ENCODE assay signal across 8 cellular contexts in the genomic region with DNA sequence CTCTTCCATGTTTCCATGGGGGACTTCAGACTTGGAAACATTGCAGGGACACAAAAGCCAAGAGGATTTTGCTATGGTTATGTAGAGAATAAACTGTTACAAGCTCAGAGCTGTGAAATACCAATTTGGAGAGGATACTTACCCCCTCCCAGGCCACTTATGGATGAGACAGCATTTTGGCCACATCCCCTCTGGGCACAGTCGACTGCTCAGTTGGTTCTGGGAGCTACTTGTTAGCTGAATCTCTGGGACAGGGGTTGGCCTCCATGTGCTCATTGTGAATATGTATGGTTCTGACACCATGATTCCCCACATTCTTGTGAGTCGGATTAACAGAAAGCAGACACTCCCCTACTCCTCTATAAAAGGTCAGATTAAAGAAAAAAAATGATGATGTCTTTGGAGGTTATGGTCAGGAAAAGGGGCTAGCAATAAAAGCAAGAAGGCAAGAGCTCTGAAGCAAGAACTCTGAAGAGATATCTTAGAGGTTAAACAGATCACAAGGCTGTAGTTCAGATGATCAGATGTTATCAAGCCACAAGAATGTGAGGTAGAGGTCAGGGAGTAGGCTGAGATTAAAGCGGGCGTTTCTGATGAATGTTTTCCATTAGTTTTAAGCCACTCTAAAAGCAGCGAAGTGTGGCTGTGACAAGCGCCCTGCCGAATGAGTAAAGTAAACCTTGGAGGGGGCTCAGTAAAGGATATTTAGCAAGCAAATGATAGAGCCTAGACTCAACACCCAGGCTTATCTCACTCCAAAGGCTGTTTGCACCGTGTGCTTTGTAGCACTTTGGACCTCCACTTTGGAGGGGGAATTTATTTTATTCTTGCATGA.
DNase-seq lines count a peak whose midpoint lies in the region; ATAC-seq and TF ChIP-seq lines count a peak whose summit lies in the region.

No MANE protein-coding gene starts in this region.

- H3K27ac ChIP-seq in OCI-LY3 (ENCODE audit: low read length) (no peak overlapping the region), coronary artery (peak overlapping the region; percentile 8 to 71), parathyroid adenoma (peak overlapping the region; percentile 29)

- TF ChIP-seq CTCF in OCI-LY3 (IDR thresholded peaks at IDR 0.05; ENCODE audit: low read depth, low read length) (no peak), coronary artery (IDR thresholded peaks at IDR 0.05) (no peak), parathyroid adenoma (IDR thresholded peaks at IDR 0.05) (no peak)

- peak overlapping the region; percentile 86 for H3K4me2 ChIP-seq in OCI-LY3 (ENCODE audit: low read length)
- H3K4me2 ChIP-seq in parathyroid adenoma (ENCODE audit: low read length) = peak overlapping the region; percentile 15

- ATAC-seq in HG02798 (IDR thresholded peaks at IDR 0.05; ENCODE audit: poor library complexity, unreplicated experiment) (no peak), HG02885 (IDR thresholded peaks at IDR 0.05; ENCODE audit: poor library complexity, unreplicated experiment) (no peak)

- H3K27me3 ChIP-seq in OCI-LY3 (ENCODE audit: low read depth, low read length) = no peaks in the 10 kb centered on the region
- H3K27me3 ChIP-seq in parathyroid adenoma (ENCODE audit: control insufficient read depth, insufficient read depth, low read length) = no peaks in the 10 kb centered on the region

- H3K4me1 ChIP-seq in OCI-LY3 (ENCODE audit: low read length) (peaks cover 49% of the 10 kb centered on the region), parathyroid adenoma (peaks cover 13% of the 10 kb centered on the region)

- H2AFZ ChIP-seq in OCI-LY3 (ENCODE audit: low read depth, low read length) = no peak overlapping the region
- peak overlapping the region; percentile 39 for H2AFZ ChIP-seq in parathyroid adenoma

- H3K36me3 ChIP-seq in OCI-LY3 (replicated peaks; ENCODE audit: low read depth, low read length) (peaks cover 2% of the 10 kb centered on the region), parathyroid adenoma (ENCODE audit: control insufficient read depth, insufficient read depth, low read length) (no peaks in the 10 kb centered on the region)

- H3K9me3 ChIP-seq in OCI-LY3 (ENCODE audit: insufficient read depth, low read length) (no peaks in the 10 kb centered on the region), parathyroid adenoma (ENCODE audit: control insufficient read depth, low read length) (no peaks in the 10 kb centered on the region)

- peak overlapping the region; percentile 6; the same call in 1 of the 2 replicates for H3K9ac ChIP-seq in OCI-LY3 (ENCODE audit: low read length)
- no peak overlapping the region for H3K9ac ChIP-seq in parathyroid adenoma

- H4K20me1 ChIP-seq in OCI-LY3 (ENCODE audit: insufficient read depth, low read length) = no peaks in the 10 kb centered on the region

- H3K79me2 ChIP-seq in OCI-LY3 (ENCODE audit: low read length) (peaks cover 28% of the 10 kb centered on the region), parathyroid adenoma (no peaks in the 10 kb centered on the region)

- DNase-seq in DMS79 treated with DMSO at 0.1 percent for 48 hours (lab: John Stamatoyannopoulos, UW) = peak; percentile 75
- no peak for DNase-seq in coronary artery (ENCODE audit: low spot score)
- no peak for DNase-seq in middle frontal gyrus (ENCODE audit: extremely low spot score, low spot score)
- DNase-seq in UCSD-AML1 (lab: John Stamatoyannopoulos, UW; ENCODE audit: unreplicated experiment) = no peak

- H3K4me3 ChIP-seq in OCI-LY3 (ENCODE audit: low read length) (no peak overlapping the region), coronary artery (no peak overlapping the region), parathyroid adenoma (ENCODE audit: low read depth, low read length) (no peak overlapping the region)
